Comparison of ENCODE assay signal across 8 cellular contexts in the genomic region with DNA sequence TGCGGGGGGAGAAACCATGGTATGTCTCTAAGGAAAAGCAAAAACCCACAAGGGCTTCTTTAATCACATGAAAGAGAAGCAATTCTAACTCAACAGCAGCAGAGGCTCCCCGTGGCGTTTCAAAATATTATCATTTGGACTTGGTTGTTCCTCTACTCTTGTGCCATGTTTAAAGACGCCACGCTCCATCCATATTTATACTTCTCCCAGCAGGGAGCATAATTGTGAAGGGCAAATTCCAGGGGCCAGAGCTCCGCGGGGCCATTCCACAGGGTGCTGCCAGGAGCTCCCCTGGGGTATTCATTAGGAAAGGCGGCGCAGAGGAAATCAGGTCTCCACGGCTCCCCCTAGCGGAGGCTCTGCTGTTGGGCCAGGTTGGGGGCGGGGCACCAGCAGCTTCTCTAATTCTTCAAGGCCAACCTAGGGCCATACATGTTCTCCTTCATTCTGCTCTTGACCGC.
DNase-seq lines count a peak whose midpoint lies in the region; ATAC-seq, FAIRE-seq and TF ChIP-seq lines count a peak whose summit lies in the region.

No MANE protein-coding gene starts in this region.

- H4K91ac ChIP-seq in H1 (replicated peaks; ENCODE audit: insufficient read length, low read length), result no peak overlapping the region

- no peak overlapping the region for H2BK5ac ChIP-seq in H1 (ENCODE audit: low read depth, low read length)

- H4K8ac ChIP-seq in H1 (ENCODE audit: extremely low read depth, insufficient read depth, low read length), result no peak overlapping the region

- H3K4me1 Mint-ChIP-seq in activated CD8-positive, alpha-beta T cell treated with anti-CD3 and anti-CD28 coated beads for 36 hours (ENCODE audit: low read depth), result peaks cover 27% of the 10 kb centered on the region
- peaks cover 21 to 31% of the 10 kb centered on the region in 2 donors for H3K4me1 Mint-ChIP-seq in natural killer cell

- intact Hi-C loops in activated CD8-positive, alpha-beta T cell treated with anti-CD3 and anti-CD28 coated beads for 36 hours (cut with micrococcal nuclease), result loop anchor here (5.0 kb wide), 1 partner anchor 155 kb away; no protein-coding TSS in a partner anchor
- intact Hi-C loops in natural killer cell (cut with micrococcal nuclease), result no loop called here
- intact Hi-C loops in stomach (cut with DNase I; ENCODE audit: low total_unique reads), result no loop called here

- H3K4ac ChIP-seq in H1 (replicated peaks; ENCODE audit: insufficient read length, low read depth, low read length), result no peak overlapping the region

- peak overlapping the region; percentile 6 to 45; a peak in 3 of 4 replicates for H3K4me2 ChIP-seq in H1 (ENCODE audit: insufficient read depth in 1 of 2, low read depth in 2 of 2, low read length in 2 of 2)

- no peaks in the 10 kb centered on the region for H4K20me1 ChIP-seq in H1 (replicated peaks in 1 of 2; ENCODE audit: control insufficient read depth in 1 of 2, insufficient read depth in 2 of 2, low read length in 2 of 2)

- H2BK12ac ChIP-seq in H1 (ENCODE audit: low read depth, low read length), result no peak overlapping the region

- peak; percentile 71 for DNase-seq in GM13977 (ENCODE audit: low spot score)
- DNase-seq in NCI-H460 (ENCODE audit: extremely low read depth, low read depth), result peak; percentile 56
- DNase-seq in activated CD8-positive, alpha-beta T cell treated with anti-CD3 and anti-CD28 coated beads for 36 hours, result peak; percentile 88
- DNase-seq in H1 (ENCODE audit: low read depth in 1 of 2, low spot score in 2 of 2), result peak; percentile 64 to 98
- peak; percentile 68 for DNase-seq in natural killer cell
- peak; percentile 68 for DNase-seq in stomach
- DNase-seq in NCI-H2081 treated with DMSO at 0.1 percent for 48 hours (lab: John Stamatoyannopoulos, UW), result no peak

- POLR2A ChIA-PET in activated CD8-positive, alpha-beta T cell treated with anti-CD3 and anti-CD28 coated beads for 36 hours (lab: Charles Lee), result interaction anchor here (0.6 to 0.8 kb wide), 2 partner anchors 21 to 116 kb away, joined by 3 read pairs; no protein-coding TSS in a partner anchor
- POLR2A ChIA-PET in H1 (lab: Charles Lee; ENCODE audit: partially characterized antibody), result interaction anchor here (0.9 to 1.6 kb wide), 2 partner anchors 10 to 93 kb away, joined by 3 to 4 read pairs; a partner anchor contains a TSS

- no peaks in the 10 kb centered on the region for H3K79me1 ChIP-seq in H1 (ENCODE audit: low read depth, low read length)

- H3K27me3 ChIP-seq in H1 (replicated peaks in 1 of 4; ENCODE audit: control insufficient read depth in 3 of 4, extremely low read depth in 1 of 4, insufficient read depth in 3 of 4, low read length in 3 of 4) (no peaks in the 10 kb centered on the region), stomach (no peaks in the 10 kb centered on the region)

- TF ChIP-seq RAD21 in H1 (IDR thresholded peaks at IDR 0.05 in 1 of 2, conservative IDR thresholded peaks at IDR 0.05 in 1 of 2; ENCODE audit: low read depth in 2 of 2, low read length in 2 of 2), result peak; percentile 51 to 64

- no peak overlapping the region for H2BK20ac ChIP-seq in H1 (ENCODE audit: low read length)

- no peak overlapping the region for H2BK15ac ChIP-seq in H1 (ENCODE audit: low read length)

- no peak overlapping the region for H2AK5ac ChIP-seq in H1 (ENCODE audit: low read depth, low read length)

- TF ChIP-seq CTCF in GM13977 (IDR thresholded peaks at IDR 0.05; ENCODE audit: extremely low read depth, insufficient read depth, missing control alignments), result peak; percentile 85
- TF ChIP-seq CTCF in activated CD8-positive, alpha-beta T cell treated with anti-CD3 and anti-CD28 coated beads for 36 hours (IDR thresholded peaks at IDR 0.05), result peak; percentile 88
- TF ChIP-seq CTCF in H1 (IDR thresholded peaks at IDR 0.05; ENCODE audit: control extremely low read depth in 1 of 3, insufficient read depth in 1 of 3, low read depth in 1 of 3, low read length in 3 of 3), result peak; percentile 82 to 84 (median 84)
- TF ChIP-seq CTCF in natural killer cell (IDR thresholded peaks at IDR 0.05), result peak; percentile 64
- peak in 5 of 7 experiments; percentile 3 to 55 (median 30) for TF ChIP-seq CTCF in stomach (IDR thresholded peaks at IDR 0.05)

- H2BK120ac ChIP-seq in H1 (replicated peaks; ENCODE audit: low read depth, low read length), result no peak overlapping the region

- no peak overlapping the region for H2AFZ ChIP-seq in H1 (ENCODE audit: low read length)

- H3K79me2 ChIP-seq in H1 (ENCODE audit: control insufficient read depth in 1 of 2, insufficient read depth in 2 of 2, low read length in 2 of 2), result no peaks in the 10 kb centered on the region

- H3K4me3 Mint-ChIP-seq in activated CD8-positive, alpha-beta T cell treated with anti-CD3 and anti-CD28 coated beads for 36 hours, result peak overlapping the region; percentile 63
- H3K4me3 Mint-ChIP-seq in natural killer cell, result peak overlapping the region; percentile 42

- H3K27ac ChIP-seq in H1 (ENCODE audit: low read depth, low read length), result no peak overlapping the region
- no peak overlapping the region for H3K27ac ChIP-seq in stomach

- TF ChIP-seq POLR2A in H1 (IDR thresholded peaks at IDR 0.05; ENCODE audit: control extremely low read depth in 1 of 2, low read depth in 2 of 2, low read length in 2 of 2), result no peak
- TF ChIP-seq POLR2A in stomach (IDR thresholded peaks at IDR 0.05), result no peak

- H3K23ac ChIP-seq in H1 (ENCODE audit: insufficient read length), result no peak overlapping the region

- H3K36me3 ChIP-seq in H1 (ENCODE audit: control insufficient read depth in 2 of 4, insufficient read depth in 4 of 4, low read length in 3 of 4), result no peaks in the 10 kb centered on the region
- H3K36me3 ChIP-seq in stomach, result no peaks in the 10 kb centered on the region

- H3K9me3 ChIP-seq in H1 (ENCODE audit: insufficient read depth in 2 of 2, low read depth in 1 of 2, low read length in 1 of 2) (no peaks in the 10 kb centered on the region; a peak in 1 of 4 replicates), stomach (no peaks in the 10 kb centered on the region)

- ATAC-seq in HG02884 (IDR thresholded peaks at IDR 0.05; ENCODE audit: unreplicated experiment) (peak; percentile 76), natural killer cell (peak; percentile 73 to 81 (median 79))
- peak; percentile 90 for ATAC-seq in activated CD8-positive, alpha-beta T cell treated with anti-CD3 and anti-CD28 coated beads for 36 hours

- no peak overlapping the region for H3K18ac ChIP-seq in H1 (ENCODE audit: extremely low read depth, low read length)

- no peaks in the 10 kb centered on the region for H3K36me3 Mint-ChIP-seq in activated CD8-positive, alpha-beta T cell treated with anti-CD3 and anti-CD28 coated beads for 36 hours (ENCODE audit: low read depth)
- H3K36me3 Mint-ChIP-seq in natural killer cell, result no peaks in the 10 kb centered on the region

- H3K27ac Mint-ChIP-seq in activated CD8-positive, alpha-beta T cell treated with anti-CD3 and anti-CD28 coated beads for 36 hours, result no peak overlapping the region
- H3K27ac Mint-ChIP-seq in natural killer cell, result no peak overlapping the region

- H3K4me3 ChIP-seq in H1 (ENCODE audit: extremely low read depth in 1 of 4, insufficient read depth in 2 of 4, low read depth in 3 of 4, low read length in 4 of 4) (peak overlapping the region in 3 of 4 experiments; percentile 19 to 44 (median 35); a peak in 5 of 8 replicates), stomach (no peak overlapping the region)

- TF ChIP-seq EP300 in H1 (IDR thresholded peaks at IDR 0.05; ENCODE audit: borderline replicate concordance in 1 of 2, low read depth in 2 of 2, low read length in 2 of 2), result no peak
- no peak for TF ChIP-seq EP300 in stomach (IDR thresholded peaks at IDR 0.05)

- CTCF ChIA-PET in activated CD8-positive, alpha-beta T cell treated with anti-CD3 and anti-CD28 coated beads for 36 hours (lab: Charles Lee), result interaction anchor here (0.7 to 3.5 kb wide), 61 partner anchors 8 to 840 kb away, joined by 3 to 45 read pairs (median 4); a partner anchor contains a TSS
- CTCF ChIA-PET in H1 (lab: Charles Lee; ENCODE audit: partially characterized antibody), result interaction anchor here (0.7 to 6.1 kb wide), 51 partner anchors 9 to 850 kb away, joined by 3 to 48 read pairs (median 4); a partner anchor contains a TSS

- H3K4me1 ChIP-seq in H1 (replicated peaks in 1 of 4; ENCODE audit: control insufficient read depth in 3 of 4, insufficient read depth in 4 of 4, low read length in 3 of 4) (peaks cover 0 to 4% (median 0%) of the 10 kb centered on the region in 4 experiments; a peak in 2 of 7 replicates), stomach (peaks cover 0 to 13% (median 0%) of the 10 kb centered on the region in 4 donors)

- H3K9ac ChIP-seq in H1 (replicated peaks in 1 of 4; ENCODE audit: extremely low read depth in 1 of 4, low read depth in 3 of 4, low read length in 3 of 4), result no peak overlapping the region

- no peaks in the 10 kb centered on the region for H3K9me3 Mint-ChIP-seq in activated CD8-positive, alpha-beta T cell treated with anti-CD3 and anti-CD28 coated beads for 36 hours
- H3K9me3 Mint-ChIP-seq in natural killer cell, result no peaks in the 10 kb centered on the region

- 24% methylated on average over 13 of the region's 13 CpGs; no CpG with 5 or more reads in 1 of the 2 experiments for WGBS in H1 (ENCODE audit: extremely low coverage in 1 of 2, insufficient coverage in 1 of 2, insufficient read length in 1 of 2, insufficient replicate concordance in 2 of 2, low coverage in 1 of 2, low lambda C conversion rate in 2 of 2, missing lambda C conversion rate in 1 of 2), 2 experiments
- 46 to 55% (median 48%) methylated on average over 13 of the region's 13 CpGs for WGBS in stomach, 5 donors

- H4K5ac ChIP-seq in H1 (ENCODE audit: insufficient read length, low read depth, low read length), result no peak overlapping the region

- H3K56ac ChIP-seq in H1 (replicated peaks; ENCODE audit: insufficient read length, low read depth, low read length), result no peak overlapping the region

- H3K14ac ChIP-seq in H1 (ENCODE audit: insufficient read length), result no peak overlapping the region

- in situ Hi-C loops in GM13977 (cut with MboI; ENCODE audit: low pct_unique_long_range_greater_than_20kb, low sequenced_read_pairs, unreplicated experiment), result no loop called here

- no peak for FAIRE-seq in H1 (lab: Jason Lieb, UNC)

- H3K23me2 ChIP-seq in H1 (ENCODE audit: low read depth, low read length), result no peaks in the 10 kb centered on the region

- peaks cover 4% of the 10 kb centered on the region for H3K27me3 Mint-ChIP-seq in activated CD8-positive, alpha-beta T cell treated with anti-CD3 and anti-CD28 coated beads for 36 hours
- peaks cover 0 to 6% of the 10 kb centered on the region in 2 donors for H3K27me3 Mint-ChIP-seq in natural killer cell (ENCODE audit: low read depth in 2 of 2)

TF ChIP-seq in H1, 55 proteins besides CTCF, POLR2A, EP300 and RAD21 (continues in another document):
- TF ChIP-seq KDM1A (IDR thresholded peaks at IDR 0.05; ENCODE audit: borderline replicate concordance, low read length), result peak; percentile 47; the same call in 1 of the 2 replicates
- peak; percentile 58 to 74; a peak in 2 of 4 replicates for TF ChIP-seq HDAC2 (IDR thresholded peaks at IDR 0.05; ENCODE audit: borderline replicate concordance in 1 of 2, low read depth in 2 of 2, low read length in 2 of 2)
- 0 out of 2 replicates have a peak, but pooled peaks have one; percentile 23 for TF ChIP-seq SP1 (IDR thresholded peaks at IDR 0.05; ENCODE audit: low read depth, low read length)
- no peak for TF ChIP-seq TAF1 (IDR thresholded peaks at IDR 0.05; ENCODE audit: low read depth, low read length)
- TF ChIP-seq BRCA1 (IDR thresholded peaks at IDR 0.05; ENCODE audit: low read depth, low read length), result no peak

Comparison
In these comparisons a context has a peak if more than half of its experiments do, and no peak if none do; other contexts are left out.
1. CTCF ChIP-seq: peak in every context shown above with its lines; median percentile 88 in activated CD8-positive, alpha-beta T cell treated with anti-CD3 and anti-CD28 coated beads for 36 hours; 85 in GM13977; 84 in H1; 64 in natural killer cell; 30 in stomach.
2. H3K4me3 ChIP-seq: peak in H1 (3 of 4); none in stomach (0 of 4).
3. Peak in every context shown above with its lines, with median percentiles within 50 percentile points of each other: ATAC-seq.